Comparison of ENCODE assay signal across 7 cellular contexts in genomic region chr6:36423101-36423824, GRCh38. TPM values are rescaled to one million over a fixed set of nuclear protein-coding genes. Genes with fewer than 3 reads are reported as not detected.
DNase-seq lines count a peak whose midpoint lies in the region; ATAC-seq, FAIRE-seq and TF ChIP-seq lines count a peak whose summit lies in the region.

No MANE protein-coding gene starts in this region.

- H3K4me2 ChIP-seq in hepatocyte = peak overlapping the region; percentile 81

- peak overlapping the region; percentile 88 for H2AFZ ChIP-seq in hepatocyte

- H3K4me3 ChIP-seq in astrocyte of the cerebellum (ENCODE audit: low read depth, low read length) (peak overlapping the region; percentile 47), hepatocyte (peak overlapping the region; percentile 20)

- H3K27ac ChIP-seq in hepatocyte = peak overlapping the region; percentile 78

- no peaks in the 10 kb centered on the region for H3K4me1 ChIP-seq in hepatocyte (ENCODE audit: insufficient read depth)

- ATAC-seq in HG02973 (IDR thresholded peaks at IDR 0.05; ENCODE audit: unreplicated experiment) = peak; percentile 94

- H4K20me1 ChIP-seq in hepatocyte (ENCODE audit: insufficient read depth, poor library complexity, severe bottlenecking) = no peaks in the 10 kb centered on the region

- H3K36me3 ChIP-seq in hepatocyte (replicated peaks; ENCODE audit: insufficient read depth, low read depth) = no peaks in the 10 kb centered on the region

- no peaks in the 10 kb centered on the region for H3K27me3 ChIP-seq in hepatocyte

- DNase-seq in GM18507 (ENCODE audit: extremely low spot score, insufficient read length, low read depth) = peak; percentile 94
- DNase-seq in NCI-H1930 (lab: John Stamatoyannopoulos, UW) = peak; percentile 94 to 95
- DNase-seq in T-helper 22 cell (ENCODE audit: low read depth) = peak; percentile 96
- DNase-seq in astrocyte of the cerebellum (ENCODE audit: low read depth) = peak; percentile 95
- DNase-seq in hepatocyte (ENCODE audit: low spot score) = peak; percentile 100
- DNase-seq in renal cortical epithelial cell (ENCODE audit: low read depth) = peak; percentile 88

- in situ Hi-C loops in astrocyte of the cerebellum (cut with HindIII; ENCODE audit: low sequenced_read_pairs) = no loop called here

- peak; percentile 95 for FAIRE-seq in GM18507 (lab: Jason Lieb, UNC)

- no peaks in the 10 kb centered on the region for H3K79me2 ChIP-seq in hepatocyte

- 1% methylated on average over 51 of the region's 51 CpGs for WGBS in hepatocyte (ENCODE audit: low lambda C conversion rate, missing lambda C conversion rate)

- no peaks in the 10 kb centered on the region for H3K9me2 ChIP-seq in hepatocyte (replicated peaks; ENCODE audit: insufficient read depth)

- no peaks in the 10 kb centered on the region for H3K9me3 ChIP-seq in hepatocyte (ENCODE audit: low read depth)

- TF ChIP-seq CTCF in astrocyte of the cerebellum (IDR thresholded peaks at IDR 0.05; ENCODE audit: low read depth, low read length, missing control alignments) (peak; percentile 62), hepatocyte (IDR thresholded peaks at IDR 0.05; ENCODE audit: poor library complexity) (peak; percentile 79)

RNA-seq across cellular contexts. Expression of gene PXT1, which starts 19.4 kb away (rescaled TPM):
- total RNA-seq in hepatocyte (not detected in 2 replicates), renal cortical epithelial cell (not detected in 2 replicates)
- not detected in 2 replicates for polyA plus RNA-seq in hepatocyte

RNA-seq across cellular contexts. Expression of gene KCTD20, which starts 19.5 kb away (rescaled TPM):
- total RNA-seq in hepatocyte (54.3 and 56.3 TPM in 2 replicates), renal cortical epithelial cell (62.1 and 73.8 TPM in 2 replicates)
- polyA plus RNA-seq in hepatocyte = 21.4 and 27.4 TPM in 2 replicates

RNA-seq across cellular contexts. Expression of gene ETV7, which starts 35.8 kb away (rescaled TPM):
- 0.88 and 1.2 TPM in 2 replicates for total RNA-seq in hepatocyte
- 0.60 and 1.2 TPM in 2 replicates for polyA plus RNA-seq in hepatocyte
- 0.40 and 0.87 TPM in 2 replicates for total RNA-seq in renal cortical epithelial cell

Comparison
In these comparisons a context has a peak if more than half of its experiments do, and no peak if none do; other contexts are left out.
1. Peak in every context shown above with its lines: DNase-seq, ATAC-seq, H3K4me3 ChIP-seq and H3K27ac ChIP-seq.